8 cellular contexts compared by ENCODE assay signal in genomic region chr11:134332189-134332631, GRCh38. TPM values are rescaled to one million over a fixed set of nuclear protein-coding genes. Genes with fewer than 3 reads are reported as not detected.
DNase-seq lines count a peak whose midpoint lies in the region; ATAC-seq and TF ChIP-seq lines count a peak whose summit lies in the region.

No MANE protein-coding gene starts in this region.

- H3K27me3 ChIP-seq in PC-3 (ENCODE audit: low read length) (peaks cover 38% of the 10 kb centered on the region), aorta (ENCODE audit: control insufficient read depth in 1 of 2, insufficient read depth in 2 of 2, low read length in 1 of 2) (no peaks in the 10 kb centered on the region)
- no peaks in the 10 kb centered on the region for H3K27me3 ChIP-seq in effector memory CD4-positive, alpha-beta T cell (replicated peaks; ENCODE audit: control insufficient read depth, insufficient read depth, low read length, poor library complexity, severe bottlenecking)
- no peaks in the 10 kb centered on the region for H3K27me3 ChIP-seq in naive thymus-derived CD4-positive, alpha-beta T cell (ENCODE audit: control insufficient read depth in 2 of 2, insufficient read depth in 2 of 2, low read length in 2 of 2)

- H3K4me3 ChIP-seq in PC-3 (ENCODE audit: low read length): peak overlapping the region; percentile 35; the same call in 1 of the 2 replicates
- peak overlapping the region; percentile 64 for H3K4me3 ChIP-seq in effector memory CD4-positive, alpha-beta T cell (ENCODE audit: insufficient read depth, low read depth, low read length, poor library complexity, severe bottlenecking)
- H3K4me3 ChIP-seq in naive thymus-derived CD4-positive, alpha-beta T cell (ENCODE audit: low read length): peak overlapping the region; percentile 66
- peak overlapping the region in 1 of 2 donors; percentile 66 for H3K4me3 ChIP-seq in aorta (ENCODE audit: low read length in 2 of 2)

- TF ChIP-seq CTCF in CD14-positive monocyte (IDR thresholded peaks at IDR 0.05) (no peak), PC-3 (conservative IDR thresholded peaks at IDR 0.05; ENCODE audit: low read depth, low read length) (no peak)

- H3K9ac ChIP-seq in PC-3 (ENCODE audit: low read length): no peak overlapping the region

- intact Hi-C loops in CD14-positive monocyte (cut with micrococcal nuclease) (no loop called here), PC-3 (cut with micrococcal nuclease) (no loop called here), aorta (cut with DNase I) (loop anchor here in 1 of 2 donors (5.0 kb wide), 1 partner anchor 80 kb away; the partner anchor contains the start of genes ACAD8 and THYN1)
- intact Hi-C loops in naive thymus-derived CD4-positive, alpha-beta T cell (cut with micrococcal nuclease): loop anchor here (5.0 kb wide), 5 partner anchors 80 to 385 kb away; partner anchors contain the start of genes ACAD8 (in 1 of the 2), IGSF9B (in 1 of the 2) and THYN1 (in 1 of the 2)

- 2% methylated on average over 39 to 40 of the region's 40 CpGs for WGBS in aorta, 2 donors

- peaks cover 48 to 61% (median 52%) of the 10 kb centered on the region in 3 donors for H3K27me3 Mint-ChIP-seq in CD14-positive monocyte (ENCODE audit: low read depth in 3 of 3)
- peaks cover 5 to 60% (median 9%) of the 10 kb centered on the region in 5 donors for H3K27me3 Mint-ChIP-seq in naive thymus-derived CD4-positive, alpha-beta T cell

- H3K4me3 Mint-ChIP-seq in CD14-positive monocyte: peak overlapping the region; percentile 62 to 84
- peak overlapping the region; percentile 77 to 88 (median 84) for H3K4me3 Mint-ChIP-seq in naive thymus-derived CD4-positive, alpha-beta T cell

- peaks cover 0 to 3% of the 10 kb centered on the region in 2 donors for H3K36me3 Mint-ChIP-seq in CD14-positive monocyte
- no peaks in the 10 kb centered on the region for H3K36me3 Mint-ChIP-seq in naive thymus-derived CD4-positive, alpha-beta T cell

- H3K9me3 Mint-ChIP-seq in CD14-positive monocyte: peaks cover 0 to 8% (median 5%) of the 10 kb centered on the region in 7 donors
- no peaks in the 10 kb centered on the region for H3K9me3 Mint-ChIP-seq in naive thymus-derived CD4-positive, alpha-beta T cell

- H3K27ac Mint-ChIP-seq in CD14-positive monocyte: no peak overlapping the region
- H3K27ac Mint-ChIP-seq in naive thymus-derived CD4-positive, alpha-beta T cell: peak overlapping the region in 5 of 9 donors; percentile 16 to 76 (median 34)

- no peaks in the 10 kb centered on the region for H3K9me2 ChIP-seq in PC-3 (replicated peaks; ENCODE audit: low read length)

- H3K4me2 ChIP-seq in PC-3 (ENCODE audit: low read length): peak overlapping the region; percentile 45

- POLR2A ChIA-PET in PC-3 (lab: Charles Lee; ENCODE audit: unreplicated experiment): no interaction called here
- POLR2A ChIA-PET in naive thymus-derived CD4-positive, alpha-beta T cell (lab: Charles Lee): interaction anchor here (0.7 to 1.5 kb wide), 3 partner anchors 56 to 108 kb away, joined by 3 to 9 read pairs (median 4); partner anchors contain the start of genes GLB1L3 and VPS26B

- no TSS peak for BruUV-seq in PC-3 (replicated peaks; lab: Mats Ljungman, UMichigan)

- H3K27ac ChIP-seq in PC-3 (ENCODE audit: low read length) (no peak overlapping the region), aorta (ENCODE audit: low read depth in 1 of 2, low read length in 2 of 2) (no peak overlapping the region), substantia nigra (ENCODE audit: low read depth, low read length, poor library complexity, severe bottlenecking) (no peak overlapping the region)
- H3K27ac ChIP-seq in effector memory CD4-positive, alpha-beta T cell (ENCODE audit: insufficient read depth, low read length, poor library complexity, severe bottlenecking): no peak overlapping the region
- H3K27ac ChIP-seq in naive thymus-derived CD4-positive, alpha-beta T cell (ENCODE audit: low read depth, low read length): no peak overlapping the region

- CTCF ChIA-PET in PC-3 (lab: Charles Lee): no interaction called here
- CTCF ChIA-PET in naive thymus-derived CD4-positive, alpha-beta T cell (lab: Charles Lee): no interaction called here

- no peaks in the 10 kb centered on the region for H3K79me2 ChIP-seq in PC-3 (ENCODE audit: low read length)

- H3K4me1 ChIP-seq in PC-3 (ENCODE audit: insufficient read depth, low read length): no peaks in the 10 kb centered on the region
- H3K4me1 ChIP-seq in effector memory CD4-positive, alpha-beta T cell (ENCODE audit: control insufficient read depth, insufficient read depth, low read length, poor library complexity, severe bottlenecking): peaks cover 14% of the 10 kb centered on the region
- peaks cover 7 to 9% of the 10 kb centered on the region in 2 donors for H3K4me1 ChIP-seq in naive thymus-derived CD4-positive, alpha-beta T cell (ENCODE audit: control insufficient read depth in 2 of 2, insufficient read depth in 2 of 2, low read length in 2 of 2)
- H3K4me1 ChIP-seq in aorta (ENCODE audit: control insufficient read depth in 1 of 2, insufficient read depth in 2 of 2, low read length in 2 of 2): no peaks in the 10 kb centered on the region

- no peak for DNase-seq in CD14-positive monocyte (ENCODE audit: low spot score)
- DNase-seq in PC-3: no peak
- peak in 2 of 3 donors; percentile 5 to 10 for DNase-seq in effector memory CD4-positive, alpha-beta T cell
- DNase-seq in naive thymus-derived CD4-positive, alpha-beta T cell: peak in 1 of 9 donors; percentile 38
- no peak for DNase-seq in aorta
- DNase-seq in HCEC 1CT: no peak
- no peak for DNase-seq in substantia nigra (lab: John Stamatoyannopoulos, UW)

- H3K9me3 ChIP-seq in PC-3 (ENCODE audit: low read length) (no peaks in the 10 kb centered on the region), aorta (ENCODE audit: control insufficient read depth, low read length) (no peaks in the 10 kb centered on the region)
- H3K9me3 ChIP-seq in effector memory CD4-positive, alpha-beta T cell (ENCODE audit: control insufficient read depth, low read length): no peaks in the 10 kb centered on the region
- no peaks in the 10 kb centered on the region for H3K9me3 ChIP-seq in naive thymus-derived CD4-positive, alpha-beta T cell (ENCODE audit: control insufficient read depth in 2 of 3, low read length in 3 of 3)

- H2AFZ ChIP-seq in PC-3 (ENCODE audit: low read length): peak overlapping the region; percentile 15; the same call in 1 of the 2 replicates

- H3F3A ChIP-seq in PC-3 (ENCODE audit: low read length, unreplicated experiment): no peaks in the 10 kb centered on the region

- H3K36me3 ChIP-seq in PC-3 (ENCODE audit: low read depth, low read length): no peaks in the 10 kb centered on the region
- H3K36me3 ChIP-seq in effector memory CD4-positive, alpha-beta T cell (ENCODE audit: control insufficient read depth, insufficient read depth, low read length): no peaks in the 10 kb centered on the region
- H3K36me3 ChIP-seq in naive thymus-derived CD4-positive, alpha-beta T cell (ENCODE audit: control insufficient read depth in 2 of 3, insufficient read depth in 3 of 3, low read length in 3 of 3): no peaks in the 10 kb centered on the region
- H3K36me3 ChIP-seq in aorta (ENCODE audit: control insufficient read depth in 1 of 2, insufficient read depth in 2 of 2, low read length in 1 of 2): no peaks in the 10 kb centered on the region

- peaks cover 12% of the 10 kb centered on the region for H3K4me1 Mint-ChIP-seq in CD14-positive monocyte
- peaks cover 3 to 19% (median 17%) of the 10 kb centered on the region in 7 donors for H3K4me1 Mint-ChIP-seq in naive thymus-derived CD4-positive, alpha-beta T cell

- H4K20me1 ChIP-seq in PC-3 (ENCODE audit: low read length): no peaks in the 10 kb centered on the region

- peak; percentile 20 for ATAC-seq in GM21529 (IDR thresholded peaks at IDR 0.05; ENCODE audit: unreplicated experiment)
- no peak; the same call in 1 of the 2 replicates for ATAC-seq in PC-3
- peak; percentile 14 for ATAC-seq in naive thymus-derived CD4-positive, alpha-beta T cell
- peak; percentile 19 for ATAC-seq in aorta (ENCODE audit: low FRiP score)

RNA-seq across cellular contexts. Expression of gene GLB1L2, which starts 0.4 kb away (rescaled TPM):
- polyA plus RNA-seq in CD14-positive monocyte (not detected), aorta (1 to 10 TPM in 1 of 2 donors, not detected in 1; 2.2 TPM)
- total RNA-seq in PC-3 (2014; rRNA removed) (0.62 and 1.1 TPM in 2 replicates), aorta (1 to 10 TPM in 1 of 2 donors, under 1 TPM in 1; 0.94 to 1.5 TPM)
- 1 to 10 TPM in 4 of 5 experiments, under 1 TPM in 1; 0.34 to 2.4 (median 1.7) TPM for total RNA-seq in naive thymus-derived CD4-positive, alpha-beta T cell
- under 1 TPM; 0.26 to 0.57 TPM for polyA plus RNA-seq in naive thymus-derived CD4-positive, alpha-beta T cell

RNA-seq across cellular contexts. Expression of gene GLB1L3, which starts 56.0 kb away (rescaled TPM):
- not detected for polyA plus RNA-seq in CD14-positive monocyte
- total RNA-seq in PC-3 (2014; rRNA removed): not detected in 2 replicates
- 10 to 100 TPM in 1 of 5 experiments, 1 to 10 TPM in 4; 1.0 to 11.4 (median 2.5) TPM for total RNA-seq in naive thymus-derived CD4-positive, alpha-beta T cell
- 1 to 10 TPM; 2.4 to 2.8 TPM for polyA plus RNA-seq in naive thymus-derived CD4-positive, alpha-beta T cell
- not detected for total RNA-seq in aorta
- polyA plus RNA-seq in aorta: not detected

Comparison
In these comparisons a context has a peak if more than half of its experiments do, and no peak if none do; other contexts are left out.
1. DNase-seq: peak in effector memory CD4-positive, alpha-beta T cell (2 of 3); none in CD14-positive monocyte (single experiment), PC-3 (single experiment), aorta (0 of 2), HCEC 1CT (single experiment) and substantia nigra (0 of 49).
2. H3K27ac Mint-ChIP-seq: peak in naive thymus-derived CD4-positive, alpha-beta T cell (5 of 9); none in CD14-positive monocyte (0 of 7).
3. intact Hi-C loops: an anchor here in naive thymus-derived CD4-positive, alpha-beta T cell (5.0 kb wide); none called in CD14-positive monocyte and PC-3.